ENCODE assay signal across 19 cellular contexts in genomic region chr6:79167931-79168694, GRCh38.
DNase-seq lines count a peak whose midpoint lies in the region; ATAC-seq, FAIRE-seq and TF ChIP-seq lines count a peak whose summit lies in the region.
"Had no signal": no experiment of that assay in that cellular context is flagged by ENCODE, and none has a peak within 500 bp of the region (broad histone marks: within the 10 kb centered on the region; RNA-seq: fewer than 3 reads in every experiment).

No MANE protein-coding gene starts in this region.

- H3K79me1 ChIP-seq in H1 (ENCODE audit: low read depth, low read length): no peaks in the 10 kb centered on the region

- no peaks in the 10 kb centered on the region for H3K36me3 ChIP-seq in H1 (ENCODE audit: control insufficient read depth in 2 of 4, insufficient read depth in 4 of 4, low read length in 3 of 4)
- no peaks in the 10 kb centered on the region for H3K36me3 ChIP-seq in left lung
- no peaks in the 10 kb centered on the region for H3K36me3 ChIP-seq in upper lobe of left lung
- H3K36me3 ChIP-seq: prostate gland, tibial nerve had no signal

- intact Hi-C loops in left lung (cut with DNase I): no loop called here

- H3K27ac ChIP-seq in H1 (ENCODE audit: low read depth, low read length) (no peak overlapping the region), left lung (no peak overlapping the region), upper lobe of left lung (no peak overlapping the region)
- H3K27ac ChIP-seq: A549, prostate gland, tibial nerve had no signal

- H3K4ac ChIP-seq in H1 (replicated peaks; ENCODE audit: insufficient read length, low read depth, low read length): no peak overlapping the region

- H3K9ac ChIP-seq in H1 (replicated peaks in 1 of 4; ENCODE audit: extremely low read depth in 1 of 4, low read depth in 3 of 4, low read length in 3 of 4): no peak overlapping the region

- H3K79me2 ChIP-seq in H1 (ENCODE audit: control insufficient read depth in 1 of 2, insufficient read depth in 2 of 2, low read length in 2 of 2): no peaks in the 10 kb centered on the region

- ATAC-seq in left lung: peak; percentile 46
- no peak for ATAC-seq in HG02610 (IDR thresholded peaks at IDR 0.05; ENCODE audit: unreplicated experiment)
- no peak for ATAC-seq in upper lobe of left lung (ENCODE audit: low FRiP score in 2 of 2)
- ATAC-seq in HG02885 (IDR thresholded peaks at IDR 0.05; ENCODE audit: poor library complexity, unreplicated experiment): no peak
- ATAC-seq: A549, left cardiac atrium had no signal

- H3K4me1 ChIP-seq in H1 (replicated peaks in 1 of 4; ENCODE audit: control insufficient read depth in 3 of 4, insufficient read depth in 4 of 4, low read length in 3 of 4) (no peaks in the 10 kb centered on the region), left lung (no peaks in the 10 kb centered on the region), upper lobe of left lung (no peaks in the 10 kb centered on the region)
- H3K4me1 ChIP-seq: A549, prostate gland had no signal

- H3K14ac ChIP-seq in H1 (ENCODE audit: insufficient read length): no peak overlapping the region

- H2BK120ac ChIP-seq in H1 (replicated peaks; ENCODE audit: low read depth, low read length): no peak overlapping the region

- H4K20me1 ChIP-seq in H1 (replicated peaks in 1 of 2; ENCODE audit: control insufficient read depth in 1 of 2, insufficient read depth in 2 of 2, low read length in 2 of 2): no peaks in the 10 kb centered on the region

- TF ChIP-seq EP300 in H1 (IDR thresholded peaks at IDR 0.05; ENCODE audit: borderline replicate concordance in 1 of 2, low read depth in 2 of 2, low read length in 2 of 2): no peak
- TF ChIP-seq EP300 in upper lobe of left lung (IDR thresholded peaks at IDR 0.05): no peak

- no peak overlapping the region for H2BK5ac ChIP-seq in H1 (ENCODE audit: low read depth, low read length)

- no peak overlapping the region for H4K5ac ChIP-seq in H1 (ENCODE audit: insufficient read length, low read depth, low read length)

- H4K91ac ChIP-seq in H1 (replicated peaks; ENCODE audit: insufficient read length, low read length): no peak overlapping the region

- H3K23me2 ChIP-seq in H1 (ENCODE audit: low read depth, low read length): no peaks in the 10 kb centered on the region

- no peak overlapping the region for H2BK20ac ChIP-seq in H1 (ENCODE audit: low read length)

- 81% methylated on average over 9 of the region's 9 CpGs; no CpG with 5 or more reads in 1 of the 2 experiments for WGBS in H1 (ENCODE audit: extremely low coverage in 1 of 2, insufficient coverage in 1 of 2, insufficient read length in 1 of 2, insufficient replicate concordance in 2 of 2, low coverage in 1 of 2, low lambda C conversion rate in 2 of 2, missing lambda C conversion rate in 1 of 2), 2 experiments
- WGBS in upper lobe of left lung, 2 donors: 48 to 53% methylated on average over 9 of the region's 9 CpGs

- H3K27me3 ChIP-seq in H1 (replicated peaks in 1 of 4; ENCODE audit: control insufficient read depth in 3 of 4, extremely low read depth in 1 of 4, insufficient read depth in 3 of 4, low read length in 3 of 4) (no peaks in the 10 kb centered on the region), left lung (no peaks in the 10 kb centered on the region), upper lobe of left lung (no peaks in the 10 kb centered on the region)
- H3K27me3 ChIP-seq: tibial nerve had no signal

- H3K56ac ChIP-seq in H1 (replicated peaks; ENCODE audit: insufficient read length, low read depth, low read length): no peak overlapping the region

- no peak overlapping the region for H2AK5ac ChIP-seq in H1 (ENCODE audit: low read depth, low read length)

- 0 out of 2 replicates have a peak overlapping the region, but pooled peaks have one; percentile 34 for H2AFZ ChIP-seq in H1 (ENCODE audit: low read length)

- H2BK15ac ChIP-seq in H1 (ENCODE audit: low read length): no peak overlapping the region

- H3K9me3 ChIP-seq in H1 (ENCODE audit: insufficient read depth in 2 of 2, low read depth in 1 of 2, low read length in 1 of 2) (no peaks in the 10 kb centered on the region; a peak in 1 of 4 replicates), left lung (no peaks in the 10 kb centered on the region), upper lobe of left lung (no peaks in the 10 kb centered on the region)
- H3K9me3 ChIP-seq: A549, prostate gland, tibial nerve had no signal

- TF ChIP-seq CTCF in AG10803 (conservative IDR thresholded peaks at IDR 0.05; ENCODE audit: low read length): no peak
- no peak for TF ChIP-seq CTCF in H1 (IDR thresholded peaks at IDR 0.05; ENCODE audit: control extremely low read depth in 1 of 3, insufficient read depth in 1 of 3, low read depth in 1 of 3, low read length in 3 of 3)
- TF ChIP-seq CTCF in left lung (IDR thresholded peaks at IDR 0.05): no peak
- TF ChIP-seq CTCF in upper lobe of left lung (IDR thresholded peaks at IDR 0.05): no peak

- H3K4me3 ChIP-seq in AG10803 (ENCODE audit: low read length) (no peak overlapping the region), H1 (ENCODE audit: extremely low read depth in 1 of 4, insufficient read depth in 2 of 4, low read depth in 3 of 4, low read length in 4 of 4) (no peak overlapping the region), left lung (no peak overlapping the region), upper lobe of left lung (no peak overlapping the region)
- H3K4me3 ChIP-seq: A549, prostate gland, tibial nerve had no signal

- FAIRE-seq in H1 (lab: Jason Lieb, UNC): no peak
- FAIRE-seq: A549 had no signal

- no peak overlapping the region for H2BK12ac ChIP-seq in H1 (ENCODE audit: low read depth, low read length)

- DNase-seq in AG10803 (ENCODE audit: low read depth): peak; percentile 0
- peak; percentile 18 for DNase-seq in RKO (ENCODE audit: low spot score)
- DNase-seq in H1 (ENCODE audit: low read depth in 1 of 2, low spot score in 2 of 2): no peak
- no peak for DNase-seq in left lung
- no peak for DNase-seq in SHP77 treated with DMSO at 0.1 percent for 48 hours (lab: John Stamatoyannopoulos, UW)
- no peak for DNase-seq in upper lobe of left lung
- DNase-seq: activated T-cell treated with anti-CD3 and anti-CD28 coated beads, Interleukin-2, amount 50 U/mL, for 48 hours; DMS153; effector CD8-positive, alpha-beta T cell; left cardiac atrium; NCI-H1930; NCI-H345; stimulated activated CD4-positive, alpha-beta T cell treated with anti-CD3 and anti-CD28 coated beads, Interleukin-15, amount 100 ng/mL, for 24 hours; stimulated activated naive B cell treated with anti-CD40 and anti-IgM and Interleukin-4, amounts not matched to agents 10 μg/mL and 1 μg/mL and 100 μg/mL, for 72 hours had no signal

- no peak for TF ChIP-seq POLR2A in H1 (IDR thresholded peaks at IDR 0.05; ENCODE audit: control extremely low read depth in 1 of 2, low read depth in 2 of 2, low read length in 2 of 2)
- no peak for TF ChIP-seq POLR2A in upper lobe of left lung (IDR thresholded peaks at IDR 0.05)

- H3K23ac ChIP-seq in H1 (ENCODE audit: insufficient read length): no peak overlapping the region

- TF ChIP-seq RAD21 in H1 (IDR thresholded peaks at IDR 0.05 in 1 of 2, conservative IDR thresholded peaks at IDR 0.05 in 1 of 2; ENCODE audit: low read depth in 2 of 2, low read length in 2 of 2): no peak

- no peak overlapping the region for H4K8ac ChIP-seq in H1 (ENCODE audit: extremely low read depth, insufficient read depth, low read length)

- POLR2A ChIA-PET in H1 (lab: Charles Lee; ENCODE audit: partially characterized antibody): no interaction called here

- H3K4me2 ChIP-seq in H1 (ENCODE audit: insufficient read depth in 1 of 2, low read depth in 2 of 2, low read length in 2 of 2): no peak overlapping the region
- H3K4me2 ChIP-seq: A549 had no signal

- H3K18ac ChIP-seq in H1 (ENCODE audit: extremely low read depth, low read length): no peak overlapping the region

- CTCF ChIA-PET in H1 (lab: Charles Lee; ENCODE audit: partially characterized antibody): no interaction called here

TF ChIP-seq in H1, 55 proteins besides CTCF, POLR2A, EP300 and RAD21 (continues in another document):
- TF ChIP-seq YY1 (IDR thresholded peaks at IDR 0.05; ENCODE audit: low read depth, low read length) (no peak), SUZ12 (IDR thresholded peaks at IDR 0.05; ENCODE audit: low read length) (no peak)

Comparison
In these comparisons a context has a peak if more than half of its experiments do, and no peak if none do; other contexts are left out.
1. DNase-seq: peak in AG10803 (single experiment) and RKO (single experiment); none in H1 (0 of 2), left lung (0 of 2), SHP77 treated with DMSO at 0.1 percent for 48 hours (single experiment) and upper lobe of left lung (0 of 2).